1 cellular context compared by ENCODE assay signal in the genomic region with DNA sequence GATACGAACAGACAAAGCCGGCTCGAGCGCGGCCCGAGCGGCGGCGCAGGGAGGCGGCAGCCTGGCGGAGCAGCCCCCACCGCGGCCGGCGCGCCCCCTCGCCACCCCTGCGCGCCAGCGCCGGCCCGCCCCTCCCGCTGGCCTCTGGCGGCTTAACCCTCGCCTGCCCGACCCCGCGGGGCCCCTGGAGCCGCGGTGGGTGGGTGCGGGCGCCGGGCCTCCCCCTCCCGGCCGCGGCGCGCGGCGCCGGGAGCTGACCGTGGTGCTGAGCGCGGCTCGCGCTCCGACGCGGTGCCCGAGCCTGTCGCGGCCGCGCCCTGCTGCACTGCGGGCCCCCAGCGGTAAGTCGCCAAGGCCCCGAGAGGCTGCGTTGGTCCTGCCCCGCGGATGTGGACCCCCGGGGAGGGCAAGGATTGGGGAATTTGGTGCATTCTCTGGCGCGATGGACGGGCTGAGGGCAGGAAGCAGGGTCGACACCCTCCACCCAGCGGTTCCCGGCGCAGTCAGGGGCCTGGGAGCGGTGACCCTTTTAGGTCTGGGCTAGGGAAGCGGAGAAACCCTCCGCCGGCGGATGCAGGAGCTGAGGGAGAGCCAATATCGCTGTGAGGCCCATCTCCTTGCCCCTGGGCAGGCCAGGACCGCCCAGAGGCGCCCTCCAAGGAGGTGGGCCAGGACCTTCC.
TF ChIP-seq lines count a peak whose summit lies in the region.

No MANE protein-coding gene starts in this region.

TF ChIP-seq in K562, 482 proteins besides CTCF, POLR2A, EP300 and RAD21 (continued from another document):
- TF ChIP-seq ZNF512 (tag; IDR thresholded peaks at IDR 0.05), result no peak
- TF ChIP-seq BRF1 (IDR thresholded peaks at IDR 0.05; ENCODE audit: borderline replicate concordance, extremely low read depth, insufficient read length), result no peak
- TF ChIP-seq CXXC5 (CRISPR knock-in tag; IDR thresholded peaks at IDR 0.05), result peak; percentile 58
- TF ChIP-seq, protein P1, sequence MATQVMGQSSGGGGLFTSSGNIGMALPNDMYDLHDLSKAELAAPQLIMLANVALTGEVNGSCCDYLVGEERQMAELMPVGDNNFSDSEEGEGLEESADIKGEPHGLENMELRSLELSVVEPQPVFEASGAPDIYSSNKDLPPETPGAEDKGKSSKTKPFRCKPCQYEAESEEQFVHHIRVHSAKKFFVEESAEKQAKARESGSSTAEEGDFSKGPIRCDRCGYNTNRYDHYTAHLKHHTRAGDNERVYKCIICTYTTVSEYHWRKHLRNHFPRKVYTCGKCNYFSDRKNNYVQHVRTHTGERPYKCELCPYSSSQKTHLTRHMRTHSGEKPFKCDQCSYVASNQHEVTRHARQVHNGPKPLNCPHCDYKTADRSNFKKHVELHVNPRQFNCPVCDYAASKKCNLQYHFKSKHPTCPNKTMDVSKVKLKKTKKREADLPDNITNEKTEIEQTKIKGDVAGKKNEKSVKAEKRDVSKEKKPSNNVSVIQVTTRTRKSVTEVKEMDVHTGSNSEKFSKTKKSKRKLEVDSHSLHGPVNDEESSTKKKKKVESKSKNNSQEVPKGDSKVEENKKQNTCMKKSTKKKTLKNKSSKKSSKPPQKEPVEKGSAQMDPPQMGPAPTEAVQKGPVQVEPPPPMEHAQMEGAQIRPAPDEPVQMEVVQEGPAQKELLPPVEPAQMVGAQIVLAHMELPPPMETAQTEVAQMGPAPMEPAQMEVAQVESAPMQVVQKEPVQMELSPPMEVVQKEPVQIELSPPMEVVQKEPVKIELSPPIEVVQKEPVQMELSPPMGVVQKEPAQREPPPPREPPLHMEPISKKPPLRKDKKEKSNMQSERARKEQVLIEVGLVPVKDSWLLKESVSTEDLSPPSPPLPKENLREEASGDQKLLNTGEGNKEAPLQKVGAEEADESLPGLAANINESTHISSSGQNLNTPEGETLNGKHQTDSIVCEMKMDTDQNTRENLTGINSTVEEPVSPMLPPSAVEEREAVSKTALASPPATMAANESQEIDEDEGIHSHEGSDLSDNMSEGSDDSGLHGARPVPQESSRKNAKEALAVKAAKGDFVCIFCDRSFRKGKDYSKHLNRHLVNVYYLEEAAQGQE (CRISPR knock-in tag; IDR thresholded peaks at IDR 0.05; ENCODE audit: low read depth), result peak; percentile 95
- TF ChIP-seq FOS (IDR thresholded peaks at IDR 0.05; ENCODE audit: extremely low read depth, insufficient read length), result no peak
- peak in 1 of 2 experiments; percentile 16; a peak in 1 of 4 replicates for TF ChIP-seq RCOR1 (IDR thresholded peaks at IDR 0.05; ENCODE audit: borderline replicate concordance in 1 of 2, low read depth in 2 of 2, low read length in 2 of 2)
- TF ChIP-seq STAT5A (IDR thresholded peaks at IDR 0.05; ENCODE audit: borderline replicate concordance, low read length), result no peak
- peak; percentile 57; the same call in 1 of the 2 replicates for TF ChIP-seq RB1 (IDR thresholded peaks at IDR 0.05; ENCODE audit: low read depth)
- peak; percentile 44; the same call in 1 of the 2 replicates for TF ChIP-seq ZBTB7A (IDR thresholded peaks at IDR 0.05; ENCODE audit: borderline replicate concordance, control insufficient read depth, low read depth, low read length)
- TF ChIP-seq ZNF830 (CRISPR knock-in tag; IDR thresholded peaks at IDR 0.05), result no peak
- TF ChIP-seq PHF20 (IDR thresholded peaks at IDR 0.05; ENCODE audit: partially characterized antibody), result no peak
- TF ChIP-seq, protein P2, sequence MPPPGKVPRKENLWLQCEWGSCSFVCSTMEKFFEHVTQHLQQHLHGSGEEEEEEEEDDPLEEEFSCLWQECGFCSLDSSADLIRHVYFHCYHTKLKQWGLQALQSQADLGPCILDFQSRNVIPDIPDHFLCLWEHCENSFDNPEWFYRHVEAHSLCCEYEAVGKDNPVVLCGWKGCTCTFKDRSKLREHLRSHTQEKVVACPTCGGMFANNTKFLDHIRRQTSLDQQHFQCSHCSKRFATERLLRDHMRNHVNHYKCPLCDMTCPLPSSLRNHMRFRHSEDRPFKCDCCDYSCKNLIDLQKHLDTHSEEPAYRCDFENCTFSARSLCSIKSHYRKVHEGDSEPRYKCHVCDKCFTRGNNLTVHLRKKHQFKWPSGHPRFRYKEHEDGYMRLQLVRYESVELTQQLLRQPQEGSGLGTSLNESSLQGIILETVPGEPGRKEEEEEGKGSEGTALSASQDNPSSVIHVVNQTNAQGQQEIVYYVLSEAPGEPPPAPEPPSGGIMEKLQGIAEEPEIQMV (tag; conservative IDR thresholded peaks at IDR 0.05; ENCODE audit: low read depth), result no peak
- no peak for TF ChIP-seq RBM17 (IDR thresholded peaks at IDR 0.05; ENCODE audit: borderline replicate concordance, low read depth, low read length)
- TF ChIP-seq MIER1 (IDR thresholded peaks at IDR 0.05; ENCODE audit: low read depth), result peak; percentile 74
- TF ChIP-seq, protein P3, sequence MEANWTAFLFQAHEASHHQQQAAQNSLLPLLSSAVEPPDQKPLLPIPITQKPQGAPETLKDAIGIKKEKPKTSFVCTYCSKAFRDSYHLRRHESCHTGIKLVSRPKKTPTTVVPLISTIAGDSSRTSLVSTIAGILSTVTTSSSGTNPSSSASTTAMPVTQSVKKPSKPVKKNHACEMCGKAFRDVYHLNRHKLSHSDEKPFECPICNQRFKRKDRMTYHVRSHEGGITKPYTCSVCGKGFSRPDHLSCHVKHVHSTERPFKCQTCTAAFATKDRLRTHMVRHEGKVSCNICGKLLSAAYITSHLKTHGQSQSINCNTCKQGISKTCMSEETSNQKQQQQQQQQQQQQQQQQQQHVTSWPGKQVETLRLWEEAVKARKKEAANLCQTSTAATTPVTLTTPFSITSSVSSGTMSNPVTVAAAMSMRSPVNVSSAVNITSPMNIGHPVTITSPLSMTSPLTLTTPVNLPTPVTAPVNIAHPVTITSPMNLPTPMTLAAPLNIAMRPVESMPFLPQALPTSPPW (CRISPR knock-in tag; IDR thresholded peaks at IDR 0.05), result peak; percentile 73
- no peak for TF ChIP-seq MBD2 (IDR thresholded peaks at IDR 0.05; ENCODE audit: borderline replicate concordance, low read depth)
- TF ChIP-seq PPARD (CRISPR knock-in tag; IDR thresholded peaks at IDR 0.05), result no peak
- no peak for TF ChIP-seq GABPA (tag; conservative IDR thresholded peaks at IDR 0.05; ENCODE audit: low read depth)
- no peak for TF ChIP-seq NRF1 (conservative IDR thresholded peaks at IDR 0.05 in 1 of 2, IDR thresholded peaks at IDR 0.05 in 1 of 2)
- TF ChIP-seq ESRRB (CRISPR knock-in tag; IDR thresholded peaks at IDR 0.05; ENCODE audit: borderline replicate concordance), result no peak
- no peak for TF ChIP-seq E2F3 (CRISPR knock-in tag; IDR thresholded peaks at IDR 0.05)
- TF ChIP-seq ZNF644 (tag; IDR thresholded peaks at IDR 0.05; ENCODE audit: low read depth), result no peak
- TF ChIP-seq SIN3A (IDR thresholded peaks at IDR 0.05; ENCODE audit: borderline replicate concordance in 2 of 2, control insufficient read depth in 1 of 2, low read depth in 2 of 2, low read length in 2 of 2), result peak in 1 of 2 experiments; percentile 16; a peak in 1 of 4 replicates
- TF ChIP-seq, protein P4, sequence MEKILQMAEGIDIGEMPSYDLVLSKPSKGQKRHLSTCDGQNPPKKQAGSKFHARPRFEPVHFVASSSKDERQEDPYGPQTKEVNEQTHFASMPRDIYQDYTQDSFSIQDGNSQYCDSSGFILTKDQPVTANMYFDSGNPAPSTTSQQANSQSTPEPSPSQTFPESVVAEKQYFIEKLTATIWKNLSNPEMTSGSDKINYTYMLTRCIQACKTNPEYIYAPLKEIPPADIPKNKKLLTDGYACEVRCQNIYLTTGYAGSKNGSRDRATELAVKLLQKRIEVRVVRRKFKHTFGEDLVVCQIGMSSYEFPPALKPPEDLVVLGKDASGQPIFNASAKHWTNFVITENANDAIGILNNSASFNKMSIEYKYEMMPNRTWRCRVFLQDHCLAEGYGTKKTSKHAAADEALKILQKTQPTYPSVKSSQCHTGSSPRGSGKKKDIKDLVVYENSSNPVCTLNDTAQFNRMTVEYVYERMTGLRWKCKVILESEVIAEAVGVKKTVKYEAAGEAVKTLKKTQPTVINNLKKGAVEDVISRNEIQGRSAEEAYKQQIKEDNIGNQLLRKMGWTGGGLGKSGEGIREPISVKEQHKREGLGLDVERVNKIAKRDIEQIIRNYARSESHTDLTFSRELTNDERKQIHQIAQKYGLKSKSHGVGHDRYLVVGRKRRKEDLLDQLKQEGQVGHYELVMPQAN (IDR thresholded peaks at IDR 0.05; ENCODE audit: borderline replicate concordance), result no peak
- no peak for TF ChIP-seq TRIM24 (IDR thresholded peaks at IDR 0.05)
- TF ChIP-seq PHB2 (IDR thresholded peaks at IDR 0.05; ENCODE audit: low read depth), result no peak
TF ChIP-seq in K562: peak in this region for 9.
